In genomic region chr17:17693253-17693954, GRCh38 we compare ENCODE assay signal across 8 cellular contexts. TPM values are rescaled to one million over a fixed set of nuclear protein-coding genes. Genes with fewer than 3 reads are reported as not detected.
A peak's percentile ranks its signal among the peaks of the same experiment; 100 is the strongest.
DNase-seq lines count a peak whose midpoint lies in the region; ATAC-seq and TF ChIP-seq lines count a peak whose summit lies in the region.

No MANE protein-coding gene starts in this region.

- no peak overlapping the region for H2AFZ ChIP-seq in smooth muscle cell (ENCODE audit: low read depth)

- H3K9ac ChIP-seq in smooth muscle cell (ENCODE audit: low read depth): peak overlapping the region; percentile 85

- DNase-seq in SIG-M5 treated with dmso at 0.1 percent for 504 hours (lab: John Stamatoyannopoulos, UW; ENCODE audit: unreplicated experiment) (peak; percentile 30), SIG-M5 (lab: John Stamatoyannopoulos, UW) (no peak), NCI-H2196 treated with DMSO at 0.1 percent for 48 hours (lab: John Stamatoyannopoulos, UW; ENCODE audit: unreplicated experiment) (peak; percentile 56), anterior cingulate cortex (lab: John Stamatoyannopoulos, UW) (peak in 52 of 58 donors; percentile 22 to 86 (median 64)), inferior parietal cortex (ENCODE audit: extremely low spot score) (peak; percentile 58), smooth muscle cell (lab: John Stamatoyannopoulos, UW; ENCODE audit: unreplicated experiment) (no peak), OCI-M2 (lab: John Stamatoyannopoulos, UW; ENCODE audit: unreplicated experiment) (no peak)

- TF ChIP-seq CTCF in smooth muscle cell (IDR thresholded peaks at IDR 0.05; ENCODE audit: borderline replicate concordance, insufficient read depth, poor library complexity, severe bottlenecking): no peak

- H3K4me3 ChIP-seq in smooth muscle cell: peak overlapping the region; percentile 72

- H3K79me2 ChIP-seq in smooth muscle cell (ENCODE audit: low read depth): peaks cover 89% of the 10 kb centered on the region

- WGBS in smooth muscle cell (ENCODE audit: low lambda C conversion rate): 27% methylated on average over 17 of the region's 18 CpGs

- no peaks in the 10 kb centered on the region for H3K9me3 ChIP-seq in smooth muscle cell (replicated peaks; ENCODE audit: low read depth)

- H3K27ac ChIP-seq in smooth muscle cell (ENCODE audit: low read depth): peak overlapping the region; percentile 96

- peaks cover 94% of the 10 kb centered on the region for H4K20me1 ChIP-seq in smooth muscle cell (ENCODE audit: low read depth)

- peaks cover 26% of the 10 kb centered on the region for H3F3A ChIP-seq in smooth muscle cell (ENCODE audit: low read depth)

- no peaks in the 10 kb centered on the region for H3K27me3 ChIP-seq in smooth muscle cell (ENCODE audit: low read depth)

- ATAC-seq in HG03097 (IDR thresholded peaks at IDR 0.05; ENCODE audit: low FRiP score, unreplicated experiment): no peak

- H3K4me1 ChIP-seq in smooth muscle cell (ENCODE audit: low read depth): peaks cover 40% of the 10 kb centered on the region

- no peaks in the 10 kb centered on the region for H3K36me3 ChIP-seq in smooth muscle cell (ENCODE audit: low read depth)

- peak overlapping the region; percentile 97 for H3K4me2 ChIP-seq in smooth muscle cell

RNA-seq across cellular contexts. Expression of gene RAI1, which starts 12.1 kb away (rescaled TPM):
- total RNA-seq in smooth muscle cell: 11.1 and 12.2 TPM in 2 replicates
- polyA plus RNA-seq in smooth muscle cell: 17.6 and 19.2 TPM in 2 replicates

Comparison
In these comparisons a context has a peak if more than half of its experiments do, and no peak if none do; other contexts are left out.
1. DNase-seq: peak in SIG-M5 treated with dmso at 0.1 percent for 504 hours (single experiment), NCI-H2196 treated with DMSO at 0.1 percent for 48 hours (single experiment), anterior cingulate cortex (52 of 58) and inferior parietal cortex (single experiment); none in SIG-M5 (single experiment), smooth muscle cell (single experiment) and OCI-M2 (single experiment).